23 cellular contexts compared by ENCODE assay signal in the genomic region with DNA sequence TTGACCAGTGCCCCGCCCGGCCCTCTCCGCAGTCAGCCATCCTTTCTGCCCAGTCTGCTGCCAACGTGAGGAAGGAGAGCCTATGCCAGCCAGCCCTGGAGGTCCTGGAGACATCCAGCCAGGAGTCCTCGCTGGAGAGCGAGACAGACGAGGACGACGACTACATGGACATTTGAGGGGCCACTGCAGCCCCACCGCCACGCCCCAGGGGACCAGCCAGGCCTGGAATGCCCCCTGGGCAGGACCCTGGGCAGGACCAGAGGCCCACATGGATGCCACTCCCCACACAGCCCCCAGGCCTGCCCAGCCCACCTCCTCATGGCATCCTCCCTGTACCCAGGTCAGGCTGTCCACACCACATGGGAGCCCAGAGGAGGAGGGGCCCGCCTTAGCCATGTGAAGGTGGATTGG. TPM values are rescaled to one million over a fixed set of nuclear protein-coding genes. Genes with fewer than 3 reads are reported as not detected.
DNase-seq lines count a peak whose midpoint lies in the region; ATAC-seq and TF ChIP-seq lines count a peak whose summit lies in the region.
"Had no signal": no experiment of that assay in that cellular context is flagged by ENCODE, and none has a peak within 500 bp of the region (broad histone marks: within the 10 kb centered on the region; RNA-seq: fewer than 3 reads in every experiment).

No MANE protein-coding gene starts in this region.

- H3K36me3 ChIP-seq in ascending aorta: peaks cover 7 to 18% of the 10 kb centered on the region in 2 donors
- H3K36me3 ChIP-seq in right atrium auricular region: peaks cover 13% of the 10 kb centered on the region
- H3K36me3 ChIP-seq in thoracic aorta: peaks cover 7% of the 10 kb centered on the region
- H3K36me3 ChIP-seq: SJCRH30 had no signal

- H3K27ac ChIP-seq in ascending aorta: peak overlapping the region; percentile 84 to 92
- peak overlapping the region; percentile 73 to 80 for H3K27ac ChIP-seq in right atrium auricular region
- H3K27ac ChIP-seq in thoracic aorta: peak overlapping the region; percentile 86 to 91
- H3K27ac ChIP-seq: 22Rv1, adrenal gland, brain microvascular endothelial cell, epithelial cell of prostate, SJCRH30, skin epidermis had no signal

- peaks cover 18 to 62% of the 10 kb centered on the region in 2 donors for H3K4me1 ChIP-seq in ascending aorta
- H3K4me1 ChIP-seq in right atrium auricular region: peaks cover 0 to 68% of the 10 kb centered on the region in 2 donors
- H3K4me1 ChIP-seq in thoracic aorta (ENCODE audit: control insufficient read depth in 1 of 2, low read depth in 2 of 2): peaks cover 38 to 81% of the 10 kb centered on the region in 2 donors
- H3K4me1 ChIP-seq: SJCRH30 had no signal

- ATAC-seq in thoracic aorta (ENCODE audit: insufficient number of reproducible peaks, low FRiP score, low read depth): no peak
- no peak for ATAC-seq in GM19328 (IDR thresholded peaks at IDR 0.05; ENCODE audit: unreplicated experiment)
- no peak for ATAC-seq in GM18498 (IDR thresholded peaks at IDR 0.05; ENCODE audit: unreplicated experiment)

- H3K27me3 ChIP-seq in ascending aorta: no peaks in the 10 kb centered on the region
- no peaks in the 10 kb centered on the region for H3K27me3 ChIP-seq in right atrium auricular region
- H3K27me3 ChIP-seq in thoracic aorta (replicated peaks; ENCODE audit: insufficient read depth): no peaks in the 10 kb centered on the region
- H3K27me3 ChIP-seq: adrenal gland, brain microvascular endothelial cell, SJCRH30 had no signal

- TF ChIP-seq CTCF in ascending aorta (IDR thresholded peaks at IDR 0.05): no peak
- no peak for TF ChIP-seq CTCF in right atrium auricular region (IDR thresholded peaks at IDR 0.05)
- no peak for TF ChIP-seq CTCF in thoracic aorta (IDR thresholded peaks at IDR 0.05)

- DNase-seq in DMS153 (lab: John Stamatoyannopoulos, UW) (peak; percentile 39), DMS153 treated with DMSO at 0.1 percent for 48 hours (lab: John Stamatoyannopoulos, UW; ENCODE audit: unreplicated experiment) (no peak), ascending aorta (ENCODE audit: low spot score in 2 of 2) (no peak), right atrium auricular region (ENCODE audit: low spot score) (no peak), thoracic aorta (ENCODE audit: low spot score) (no peak), NCI-H146 treated with DMSO at 0.1 percent for 48 hours (lab: John Stamatoyannopoulos, UW; ENCODE audit: unreplicated experiment) (no peak)
- DNase-seq: activated CD4-positive, alpha-beta T cell treated with anti-CD3 and anti-CD28 coated beads for 48 hours; activated naive CD4-positive, alpha-beta T cell; activated T-cell treated with anti-CD3 and anti-CD28 coated beads, Interleukin-2, amount 50 U/mL, for 24 hours; adrenal gland; brain microvascular endothelial cell; Calu3; effector CD4-positive, alpha-beta T cell; NCI-H187 treated with DMSO at 0.1 percent for 48 hours; T1000 had no signal

- intact Hi-C loops in ascending aorta (cut with DNase I): loop anchor here (5.0 to 10.0 kb wide), 3 partner anchors 116 to 221 kb away; a partner anchor contains a TSS

- no peak overlapping the region for H3K4me3 ChIP-seq in ascending aorta
- H3K4me3 ChIP-seq in right atrium auricular region: no peak overlapping the region
- H3K4me3 ChIP-seq in thoracic aorta: no peak overlapping the region
- H3K4me3 ChIP-seq: adrenal gland, GM23338, prostate gland, SJCRH30, skin epidermis had no signal

- no peaks in the 10 kb centered on the region for H3K9me3 ChIP-seq in ascending aorta
- H3K9me3 ChIP-seq in right atrium auricular region: no peaks in the 10 kb centered on the region
- H3K9me3 ChIP-seq in thoracic aorta: no peaks in the 10 kb centered on the region
- H3K9me3 ChIP-seq: adrenal gland, prostate gland, SJCRH30 had no signal

RNA-seq across cellular contexts. Expression of a gene that starts 3.3 kb away (rescaled TPM):
- total RNA-seq in ascending aorta: 51.0 TPM
- total RNA-seq in right atrium auricular region: 1 to 10 TPM; 4.9 to 9.5 TPM
- 10 to 100 TPM; 16.8 to 43.2 TPM for total RNA-seq in thoracic aorta
- total RNA-seq: SJCRH30 had no signal
